In the genomic region with DNA sequence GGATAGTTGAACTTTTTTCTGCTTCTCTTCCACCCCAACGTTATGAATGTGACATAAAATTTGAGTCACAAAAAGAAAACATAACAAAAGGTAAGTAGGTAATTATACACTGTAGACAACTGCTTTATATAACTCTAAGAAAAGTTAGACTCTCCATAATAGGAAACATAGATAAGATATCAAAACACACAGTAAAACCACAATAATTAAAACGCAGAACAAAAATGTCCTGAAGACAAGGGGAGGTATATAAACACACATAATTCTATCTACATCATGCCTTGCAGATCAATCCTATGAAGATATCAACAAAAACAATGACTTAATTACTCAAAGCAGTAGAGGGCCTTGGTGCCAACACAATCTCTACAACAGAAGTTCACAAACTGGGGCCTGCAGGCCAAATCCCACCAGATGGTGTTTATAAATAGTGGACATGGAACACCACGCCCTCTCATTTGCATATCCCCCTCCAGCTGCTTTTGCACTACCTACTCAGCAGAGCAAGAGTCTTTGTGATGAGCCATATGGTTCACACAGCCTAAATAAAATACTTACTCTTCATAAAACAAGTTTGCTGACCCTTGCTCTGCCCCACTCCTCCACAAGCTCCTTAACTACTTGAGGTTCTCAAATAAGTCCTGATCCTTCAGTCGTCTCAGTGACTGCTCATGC, we compare ENCODE assay signal across 15 cellular contexts.
A peak's percentile ranks its signal among the peaks of the same experiment; 100 is the strongest.
DNase-seq lines count a peak whose midpoint lies in the region; ATAC-seq and TF ChIP-seq lines count a peak whose summit lies in the region.
"Had no signal": no experiment of that assay in that cellular context is flagged by ENCODE, and none has a peak within 500 bp of the region (broad histone marks: within the 10 kb centered on the region; RNA-seq: fewer than 3 reads in every experiment).

No MANE protein-coding gene starts in this region.

- H3K4me3 Mint-ChIP-seq in natural killer cell (no peak overlapping the region), type B pancreatic cell (no peak overlapping the region)
- no peak overlapping the region for H3K4me3 Mint-ChIP-seq in natural killer cell treated with Interleukin-12 subunit alpha and Interleukin-12 subunit beta and Interleukin-15 and Interleukin-18, amount 100 ng/mL, for 72 hours
- H3K4me3 Mint-ChIP-seq: activated naive CD8-positive, alpha-beta T cell treated with anti-CD3 and anti-CD28 coated beads, Interleukin-2, amount 50 U/mL, for 24 hours had no signal

- peaks cover 35 to 44% of the 10 kb centered on the region in 2 donors for H3K4me1 Mint-ChIP-seq in natural killer cell
- peaks cover 12 to 18% of the 10 kb centered on the region in 2 donors for H3K4me1 Mint-ChIP-seq in natural killer cell treated with Interleukin-12 subunit alpha and Interleukin-12 subunit beta and Interleukin-15 and Interleukin-18, amount 100 ng/mL, for 72 hours (ENCODE audit: low read depth in 2 of 2)
- peaks cover 4% of the 10 kb centered on the region for H3K4me1 Mint-ChIP-seq in type B pancreatic cell (ENCODE audit: unreplicated experiment)

- no peaks in the 10 kb centered on the region for H3K79me2 ChIP-seq in hepatocyte

- no peak overlapping the region for H3K4me3 ChIP-seq in fibroblast of villous mesenchyme (ENCODE audit: low read depth, low read length)
- no peak overlapping the region for H3K4me3 ChIP-seq in hepatocyte
- H3K4me3 ChIP-seq: cardiac muscle cell, SK-N-MC had no signal

- H3K27ac Mint-ChIP-seq in natural killer cell (peak overlapping the region; percentile 54 to 76), type B pancreatic cell (peak overlapping the region; percentile 9)
- H3K27ac Mint-ChIP-seq in natural killer cell treated with Interleukin-12 subunit alpha and Interleukin-12 subunit beta and Interleukin-15 and Interleukin-18, amount 100 ng/mL, for 72 hours, result no peak overlapping the region
- H3K27ac Mint-ChIP-seq: activated naive CD8-positive, alpha-beta T cell treated with anti-CD3 and anti-CD28 coated beads, Interleukin-2, amount 50 U/mL, for 24 hours had no signal

- H3K9me2 ChIP-seq in hepatocyte (replicated peaks; ENCODE audit: insufficient read depth), result no peaks in the 10 kb centered on the region

- no peaks in the 10 kb centered on the region for H3K27me3 ChIP-seq in hepatocyte
- H3K27me3 ChIP-seq: cardiac muscle cell had no signal

- H3K4me1 ChIP-seq in hepatocyte (ENCODE audit: insufficient read depth), result no peaks in the 10 kb centered on the region

- H3K4me2 ChIP-seq in hepatocyte, result no peak overlapping the region

- H3K36me3 ChIP-seq in hepatocyte (replicated peaks; ENCODE audit: insufficient read depth, low read depth), result no peaks in the 10 kb centered on the region
- H3K36me3 ChIP-seq: cardiac muscle cell had no signal

- 68% methylated on average over 4 of the region's 4 CpGs for WGBS in hepatocyte (ENCODE audit: low lambda C conversion rate, missing lambda C conversion rate)

- H2AFZ ChIP-seq in hepatocyte, result no peak overlapping the region

- no peak for TF ChIP-seq CTCF in natural killer cell (IDR thresholded peaks at IDR 0.05)
- no peak for TF ChIP-seq CTCF in fibroblast of villous mesenchyme (IDR thresholded peaks at IDR 0.05; ENCODE audit: insufficient read depth, low read depth, low read length)
- TF ChIP-seq CTCF in type B pancreatic cell (conservative IDR thresholded peaks at IDR 0.05), result no peak
- no peak for TF ChIP-seq CTCF in hepatocyte (IDR thresholded peaks at IDR 0.05; ENCODE audit: poor library complexity)

- intact Hi-C loops in natural killer cell (cut with micrococcal nuclease), result no loop called here

- H3K27ac ChIP-seq in hepatocyte, result no peak overlapping the region
- H3K27ac ChIP-seq: cardiac muscle cell, SK-N-MC had no signal

- no peak for ATAC-seq in natural killer cell
- ATAC-seq in natural killer cell treated with Interleukin-12 subunit alpha and Interleukin-12 subunit beta and Interleukin-15 and Interleukin-18, amount 100 ng/mL, for 72 hours, result no peak
- ATAC-seq: activated naive CD8-positive, alpha-beta T cell treated with anti-CD3 and anti-CD28 coated beads, Interleukin-2, amount 50 U/mL, for 24 hours had no signal

- H3K27me3 Mint-ChIP-seq in natural killer cell (ENCODE audit: low read depth in 2 of 2) (no peaks in the 10 kb centered on the region), type B pancreatic cell (no peaks in the 10 kb centered on the region)
- H3K27me3 Mint-ChIP-seq in natural killer cell treated with Interleukin-12 subunit alpha and Interleukin-12 subunit beta and Interleukin-15 and Interleukin-18, amount 100 ng/mL, for 72 hours, result no peaks in the 10 kb centered on the region
- H3K27me3 Mint-ChIP-seq: activated naive CD8-positive, alpha-beta T cell treated with anti-CD3 and anti-CD28 coated beads, Interleukin-2, amount 50 U/mL, for 24 hours had no signal

- H3K36me3 Mint-ChIP-seq in natural killer cell, result no peaks in the 10 kb centered on the region
- H3K36me3 Mint-ChIP-seq in natural killer cell treated with Interleukin-12 subunit alpha and Interleukin-12 subunit beta and Interleukin-15 and Interleukin-18, amount 100 ng/mL, for 72 hours, result no peaks in the 10 kb centered on the region
- H3K36me3 Mint-ChIP-seq in type B pancreatic cell, result peaks cover 8% of the 10 kb centered on the region

- H3K9me3 Mint-ChIP-seq in natural killer cell (no peaks in the 10 kb centered on the region), type B pancreatic cell (no peaks in the 10 kb centered on the region)
- peaks cover 3% of the 10 kb centered on the region for H3K9me3 Mint-ChIP-seq in natural killer cell treated with Interleukin-12 subunit alpha and Interleukin-12 subunit beta and Interleukin-15 and Interleukin-18, amount 100 ng/mL, for 72 hours

- no peak for DNase-seq in natural killer cell
- no peak for DNase-seq in natural killer cell treated with Interleukin-12 subunit alpha and Interleukin-12 subunit beta and Interleukin-15 and Interleukin-18, amount 100 ng/mL, for 72 hours (ENCODE audit: low spot score)
- DNase-seq in NCI-H524 treated with DMSO at 0.1 percent for 48 hours (lab: John Stamatoyannopoulos, UW), result peak; percentile 97
- DNase-seq in fibroblast of villous mesenchyme (ENCODE audit: low read depth), result peak; percentile 33
- no peak for DNase-seq in type B pancreatic cell (ENCODE audit: extremely low spot score, unreplicated experiment)
- DNase-seq in hepatocyte (ENCODE audit: low spot score), result no peak
- no peak for DNase-seq in activated gamma-delta T cell (lab: John Stamatoyannopoulos, UW)
- no peak for DNase-seq in KG1 (lab: John Stamatoyannopoulos, UW)
- DNase-seq: activated CD4-positive, alpha-beta T cell treated with anti-CD3 and anti-CD28 coated beads for 4 hours; activated naive CD8-positive, alpha-beta T cell treated with anti-CD3 and anti-CD28 coated beads, Interleukin-2, amount 50 U/mL, for 24 hours; effector CD4-positive, alpha-beta T cell; NCI-H187; NCI-H510A treated with DMSO at 0.1 percent for 48 hours had no signal

- H3K9me3 ChIP-seq in hepatocyte (ENCODE audit: low read depth), result no peaks in the 10 kb centered on the region

- no peaks in the 10 kb centered on the region for H4K20me1 ChIP-seq in hepatocyte (ENCODE audit: insufficient read depth, poor library complexity, severe bottlenecking)

Comparison
In these comparisons a context has a peak if more than half of its experiments do, and no peak if none do; other contexts are left out.
1. H3K27ac Mint-ChIP-seq: peak in natural killer cell (2 of 2) and type B pancreatic cell (single experiment); none in natural killer cell treated with Interleukin-12 subunit alpha and Interleukin-12 subunit beta and Interleukin-15 and Interleukin-18, amount 100 ng/mL, for 72 hours (0 of 2).
2. DNase-seq: peak in NCI-H524 treated with DMSO at 0.1 percent for 48 hours (single experiment) and fibroblast of villous mesenchyme (single experiment); none in natural killer cell (single experiment), natural killer cell treated with Interleukin-12 subunit alpha and Interleukin-12 subunit beta and Interleukin-15 and Interleukin-18, amount 100 ng/mL, for 72 hours (single experiment), type B pancreatic cell (single experiment), hepatocyte (single experiment), activated gamma-delta T cell (single experiment) and KG1 (single experiment).